8 cellular contexts compared by ENCODE assay signal in genomic region chr19:10420444-10421239, GRCh38. TPM values are rescaled to one million over a fixed set of nuclear protein-coding genes. Genes with fewer than 3 reads are reported as not detected.
DNase-seq lines count a peak whose midpoint lies in the region; ATAC-seq and TF ChIP-seq lines count a peak whose summit lies in the region.

TSS of gene PDE4A (plus strand) at chr19:10420538. CDS start at chr19:10420765, 227 bp downstream.

- H3K9ac ChIP-seq in PC-3 (ENCODE audit: low read length) (no peak within 1 kb of the TSS), iPS-18a (ENCODE audit: low read length) (no peak within 1 kb of the TSS)

- H3K9me2 ChIP-seq in PC-3 (replicated peaks; ENCODE audit: low read length) = no peaks in the 10 kb centered on the region

- peak within 1 kb of the TSS; percentile 97 for H3K4me3 Mint-ChIP-seq in activated naive CD8-positive, alpha-beta T cell
- peak within 1 kb of the TSS; percentile 63 for H3K4me3 Mint-ChIP-seq in stimulated activated memory B cell treated with anti-CD40 and anti-IgM and Interleukin-4, amounts not matched to agents 10 μg/mL and 1 μg/mL and 100 μg/mL, for 72 hours

- H3K4me3 ChIP-seq in PC-3 (ENCODE audit: low read length) (peak within 1 kb of the TSS; percentile 62), iPS-18a (ENCODE audit: low read length) (peak within 1 kb of the TSS; percentile 45)

- H2AFZ ChIP-seq in PC-3 (ENCODE audit: low read length) = peak within 1 kb of the TSS; percentile 77

- peaks cover 68% of the 10 kb centered on the region for H3K4me1 Mint-ChIP-seq in activated naive CD8-positive, alpha-beta T cell (ENCODE audit: low read depth)
- H3K4me1 Mint-ChIP-seq in stimulated activated memory B cell treated with anti-CD40 and anti-IgM and Interleukin-4, amounts not matched to agents 10 μg/mL and 1 μg/mL and 100 μg/mL, for 72 hours = peaks cover 77% of the 10 kb centered on the region

- peak within 1 kb of the TSS; percentile 98 for H3K27ac Mint-ChIP-seq in activated naive CD8-positive, alpha-beta T cell
- peak within 1 kb of the TSS; percentile 64 for H3K27ac Mint-ChIP-seq in stimulated activated memory B cell treated with anti-CD40 and anti-IgM and Interleukin-4, amounts not matched to agents 10 μg/mL and 1 μg/mL and 100 μg/mL, for 72 hours

- no TSS peak for BruUV-seq in PC-3 (replicated peaks; lab: Mats Ljungman, UMichigan)

- ATAC-seq in PC-3 (no peak), GM19351 (IDR thresholded peaks at IDR 0.05; ENCODE audit: unreplicated experiment) (no peak), HG03457 (IDR thresholded peaks at IDR 0.05; ENCODE audit: unreplicated experiment) (no peak)
- no peak for ATAC-seq in stimulated activated memory B cell treated with anti-CD40 and anti-IgM and Interleukin-4, amounts not matched to agents 10 μg/mL and 1 μg/mL and 100 μg/mL, for 72 hours

- no peaks in the 10 kb centered on the region for H3K79me2 ChIP-seq in PC-3 (ENCODE audit: low read length)

- no peaks in the 10 kb centered on the region for H3F3A ChIP-seq in PC-3 (ENCODE audit: low read length, unreplicated experiment)

- peak; percentile 70 for TF ChIP-seq CTCF in PC-3 (conservative IDR thresholded peaks at IDR 0.05; ENCODE audit: low read depth, low read length)

- DNase-seq in stimulated activated CD4-positive, alpha-beta T cell treated with anti-CD3 and anti-CD28 coated beads, Interleukin-15, amount 100 ng/mL, for 24 hours = peak; percentile 74
- DNase-seq in stimulated activated CD4-positive, alpha-beta T cell treated with anti-CD3 and anti-CD28 coated beads, Interleukin-12 subunit alpha, Interleukin-12 subunit beta, amount 100 ng/mL, for 4 hours = no peak
- DNase-seq in PC-3 = peak; percentile 33

- H3K27ac ChIP-seq in PC-3 (ENCODE audit: low read length) = no peak within 1 kb of the TSS
- no peak within 1 kb of the TSS for H3K27ac ChIP-seq in iPS-18a (ENCODE audit: low read length)

- no peaks in the 10 kb centered on the region for H3K36me3 Mint-ChIP-seq in activated naive CD8-positive, alpha-beta T cell
- no peaks in the 10 kb centered on the region for H3K36me3 Mint-ChIP-seq in stimulated activated memory B cell treated with anti-CD40 and anti-IgM and Interleukin-4, amounts not matched to agents 10 μg/mL and 1 μg/mL and 100 μg/mL, for 72 hours

- H3K4me1 ChIP-seq in PC-3 (ENCODE audit: insufficient read depth, low read length) (peaks cover 42% of the 10 kb centered on the region), iPS-18a (ENCODE audit: control insufficient read depth, low read depth, low read length) (peaks cover 13% of the 10 kb centered on the region)

- peak within 1 kb of the TSS; percentile 86 for H3K4me2 ChIP-seq in PC-3 (ENCODE audit: low read length)

- no peaks in the 10 kb centered on the region for H3K9me3 Mint-ChIP-seq in activated naive CD8-positive, alpha-beta T cell (ENCODE audit: low read depth)
- peaks cover 3% of the 10 kb centered on the region for H3K9me3 Mint-ChIP-seq in stimulated activated memory B cell treated with anti-CD40 and anti-IgM and Interleukin-4, amounts not matched to agents 10 μg/mL and 1 μg/mL and 100 μg/mL, for 72 hours

- H3K36me3 ChIP-seq in PC-3 (ENCODE audit: low read depth, low read length) (no peaks in the 10 kb centered on the region), iPS-18a (ENCODE audit: control insufficient read depth, low read depth, low read length) (no peaks in the 10 kb centered on the region)

- H3K27me3 ChIP-seq in PC-3 (ENCODE audit: low read length) = peaks cover 53% of the 10 kb centered on the region
- peaks cover 96% of the 10 kb centered on the region for H3K27me3 ChIP-seq in iPS-18a (ENCODE audit: control insufficient read depth, insufficient read depth, low read length)

- H4K20me1 ChIP-seq in PC-3 (ENCODE audit: low read length) = no peaks in the 10 kb centered on the region

- CTCF ChIA-PET in PC-3 (lab: Charles Lee) = interaction anchor here (0.5 to 0.7 kb wide), 2 partner anchors 14 to 17 kb away, joined by 3 to 7 read pairs; no protein-coding TSS in a partner anchor

- POLR2A ChIA-PET in PC-3 (lab: Charles Lee; ENCODE audit: unreplicated experiment) = no interaction called here

- peaks cover 21% of the 10 kb centered on the region for H3K27me3 Mint-ChIP-seq in activated naive CD8-positive, alpha-beta T cell
- H3K27me3 Mint-ChIP-seq in stimulated activated memory B cell treated with anti-CD40 and anti-IgM and Interleukin-4, amounts not matched to agents 10 μg/mL and 1 μg/mL and 100 μg/mL, for 72 hours = peaks cover 50% of the 10 kb centered on the region

- no peaks in the 10 kb centered on the region for H3K9me3 ChIP-seq in PC-3 (ENCODE audit: low read length)
- no peaks in the 10 kb centered on the region for H3K9me3 ChIP-seq in iPS-18a (ENCODE audit: control insufficient read depth, low read depth, low read length)

- intact Hi-C loops in PC-3 (cut with micrococcal nuclease) = no loop called here

RNA-seq across cellular contexts. Expression of gene PDE4A, which starts in this region (rescaled TPM):
- total RNA-seq in PC-3 (2014; rRNA removed) = 2.8 and 3.1 TPM in 2 replicates
